Comparison of ENCODE assay signal across 8 cellular contexts in genomic region chr12:12725086-12725955, GRCh38. TPM values are rescaled to one million over a fixed set of nuclear protein-coding genes. Genes with fewer than 3 reads are reported as not detected.
DNase-seq lines count a peak whose midpoint lies in the region; ATAC-seq and TF ChIP-seq lines count a peak whose summit lies in the region.

No MANE protein-coding gene starts in this region.

- TF ChIP-seq CTCF in GM10248 (IDR thresholded peaks at IDR 0.05; ENCODE audit: control extremely low read depth, extremely low read depth, low read depth, missing control alignments) (no peak), ovary (IDR thresholded peaks at IDR 0.05) (peak in 1 of 3 donors; percentile 42), thyroid gland (IDR thresholded peaks at IDR 0.05) (no peak)

- H3K9me3 ChIP-seq in ovary (no peaks in the 10 kb centered on the region), thyroid gland (no peaks in the 10 kb centered on the region)

- DNase-seq in GM10248 (ENCODE audit: extremely low spot score) (peak; percentile 90), NCI-H1092 (lab: John Stamatoyannopoulos, UW) (peak; percentile 96), Right ventricle myocardium inferior (ENCODE audit: missing footprints) (peak; percentile 98), ovary (peak; percentile 90 to 95 (median 93)), thyroid gland (peak; percentile 94 to 95)
- peak; percentile 93 for DNase-seq in activated naive CD8-positive, alpha-beta T cell treated with anti-CD3 and anti-CD28 coated beads for 36 hours

- intact Hi-C loops in Right ventricle myocardium inferior (cut with DNase I), result loop anchor here (1.0 to 2.0 kb wide), 3 partner anchors 8 to 163 kb away; partner anchors contain the start of genes CDKN1B and DUSP16
- intact Hi-C loops in ovary (cut with DNase I), result loop anchor here in 2 of 4 donors (5.0 to 10.0 kb wide), 2 partner anchors 62 to 169 kb away; partner anchors contain the start of genes GPRC5A (in 2 of the 2) and APOLD1 (in 1 of the 2)
- intact Hi-C loops in thyroid gland (cut with DNase I), result loop anchor here (10.0 kb wide), 1 partner anchor 169 kb away; the partner anchor contains the start of gene GPRC5A

- WGBS in ovary, 3 donors, result 0 to 1% (median 1%) methylated on average over 88 to 91 of the region's 93 CpGs
- WGBS in thyroid gland, 2 donors, result 1% methylated on average over 51 to 78 of the region's 93 CpGs

- peaks cover 51% of the 10 kb centered on the region for H3K4me1 Mint-ChIP-seq in activated naive CD8-positive, alpha-beta T cell treated with anti-CD3 and anti-CD28 coated beads for 36 hours

- ATAC-seq in HG02610 (IDR thresholded peaks at IDR 0.05; ENCODE audit: unreplicated experiment), result peak; percentile 60
- ATAC-seq in SK-N-SH treated with all-trans-retinoic acid at 6 μM for 48 hours, result peak; percentile 70
- peak; percentile 89 for ATAC-seq in Right ventricle myocardium inferior

- H3K36me3 ChIP-seq in ovary, result no peaks in the 10 kb centered on the region
- peaks cover 6 to 10% of the 10 kb centered on the region in 2 donors for H3K36me3 ChIP-seq in thyroid gland

- no peak for TF ChIP-seq EP300 in ovary (IDR thresholded peaks at IDR 0.05)

- peak overlapping the region; percentile 89 for H3K4me3 Mint-ChIP-seq in activated naive CD8-positive, alpha-beta T cell treated with anti-CD3 and anti-CD28 coated beads for 36 hours

- peak overlapping the region; percentile 99 for H3K27ac Mint-ChIP-seq in activated naive CD8-positive, alpha-beta T cell treated with anti-CD3 and anti-CD28 coated beads for 36 hours

- H3K27me3 ChIP-seq in ovary (no peaks in the 10 kb centered on the region), thyroid gland (no peaks in the 10 kb centered on the region)

- POLR2A ChIA-PET in GM10248 (lab: Yijun Ruan, JAX), result interaction anchor here (0.6 to 1.6 kb wide), 7 partner anchors 9 to 264 kb away, joined by 3 to 7 read pairs (median 4); partner anchors contain the start of genes CDKN1B and CREBL2

- peak; percentile 87 for TF ChIP-seq POLR2A in ovary (IDR thresholded peaks at IDR 0.05)
- peak in 1 of 2 donors; percentile 88 for TF ChIP-seq POLR2A in thyroid gland (IDR thresholded peaks at IDR 0.05)

- H3K4me1 ChIP-seq in ovary (ENCODE audit: insufficient read depth) (peaks cover 2% of the 10 kb centered on the region), thyroid gland (peaks cover 5 to 22% of the 10 kb centered on the region in 2 donors)

- H3K27me3 Mint-ChIP-seq in activated naive CD8-positive, alpha-beta T cell treated with anti-CD3 and anti-CD28 coated beads for 36 hours, result peaks cover 4% of the 10 kb centered on the region

- H3K36me3 Mint-ChIP-seq in activated naive CD8-positive, alpha-beta T cell treated with anti-CD3 and anti-CD28 coated beads for 36 hours, result peaks cover 59% of the 10 kb centered on the region

- H3K4me3 ChIP-seq in ovary (peak overlapping the region; percentile 77), thyroid gland (replicated peaks in 1 of 3) (peak overlapping the region; percentile 46 to 79 (median 70))

- H3K9me3 Mint-ChIP-seq in activated naive CD8-positive, alpha-beta T cell treated with anti-CD3 and anti-CD28 coated beads for 36 hours, result no peaks in the 10 kb centered on the region

- H3K27ac ChIP-seq in ovary (peak overlapping the region; percentile 99), thyroid gland (peak overlapping the region; percentile 98 to 100 (median 100))

- CTCF ChIA-PET in GM10248 (lab: Yijun Ruan, JAX), result interaction anchor here (1.0 to 8.2 kb wide), 4 partner anchors 9 to 17 kb away, joined by 3 to 72 read pairs (median 4); no protein-coding TSS in a partner anchor

TF ChIP-seq in SK-N-SH treated with all-trans-retinoic acid at 6 μM for 48 hours, 23 proteins besides CTCF, POLR2A, EP300 and RAD21:
- TF ChIP-seq ZFP3 (CRISPR knock-in tag; IDR thresholded peaks at IDR 0.05) (0 out of 2 replicates have a peak, but pooled peaks have one; percentile 51), TCF4 (CRISPR knock-in tag; IDR thresholded peaks at IDR 0.05; ENCODE audit: borderline replicate concordance) (peak; percentile 44; the same call in 1 of the 2 replicates), ZNF8 (CRISPR knock-in tag; IDR thresholded peaks at IDR 0.05) (no peak), ZNF70 (CRISPR knock-in tag; IDR thresholded peaks at IDR 0.05) (no peak), SNAI2 (CRISPR knock-in tag; IDR thresholded peaks at IDR 0.05) (no peak)

RNA-seq across cellular contexts. Expression of gene CDKN1B, which starts 8.2 kb away (rescaled TPM):
- total RNA-seq in activated naive CD8-positive, alpha-beta T cell treated with anti-CD3 and anti-CD28 coated beads for 36 hours, result 10 to 100 TPM; 26.0 to 26.1 TPM
- total RNA-seq in Right ventricle myocardium inferior (38.0 TPM), ovary (10 to 100 TPM; 54.3 to 90.2 (median 76.8) TPM), thyroid gland (10 to 100 TPM; 52.3 to 77.3 (median 62.7) TPM)
- 10 to 100 TPM; 73.5 to 74.2 TPM for polyA plus RNA-seq in ovary

RNA-seq across cellular contexts. Expression of gene GPR19, which starts 29.3 kb away (rescaled TPM):
- total RNA-seq in activated naive CD8-positive, alpha-beta T cell treated with anti-CD3 and anti-CD28 coated beads for 36 hours, result 10 to 100 TPM; 10.3 to 11.3 TPM
- total RNA-seq in Right ventricle myocardium inferior (not detected), ovary (under 1 TPM in 2 of 7 donors, not detected in 5; 0.35 to 0.38 TPM), thyroid gland (not detected)
- polyA plus RNA-seq in ovary, result under 1 TPM; 0.06 to 0.13 TPM

Comparison
In these comparisons a context has a peak if more than half of its experiments do, and no peak if none do; other contexts are left out.
1. Peak in every context shown above with its lines: DNase-seq, ATAC-seq, H3K4me3 ChIP-seq and H3K27ac ChIP-seq.
2. RNA of gene GPR19, which starts 29.3 kb away (total RNA-seq): 10.3 to 11.3 TPM in activated naive CD8-positive, alpha-beta T cell treated with anti-CD3 and anti-CD28 coated beads for 36 hours; 0.35 to 0.38 TPM in ovary, not detected in Right ventricle myocardium inferior (single experiment) and not detected in thyroid gland; every median in the first group is over 4 times any median in the second.